11 cellular contexts compared by ENCODE assay signal in the genomic region with DNA sequence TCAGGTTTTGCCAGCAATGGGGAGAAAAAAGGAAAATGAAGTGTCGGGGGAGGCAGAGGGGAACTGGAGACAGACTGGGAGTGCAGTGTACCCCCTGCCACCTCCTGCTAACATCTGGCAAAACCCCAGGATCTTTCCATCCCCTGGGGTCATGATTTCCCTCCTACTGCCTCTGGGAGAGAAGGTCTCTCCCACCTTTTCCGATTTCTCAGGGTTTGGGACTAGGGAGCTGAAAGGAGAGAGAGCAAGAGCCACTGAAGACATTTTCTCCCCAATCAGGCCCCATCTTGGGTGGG. TPM values are rescaled to one million over a fixed set of nuclear protein-coding genes. Genes with fewer than 3 reads are reported as not detected.
DNase-seq lines count a peak whose midpoint lies in the region; ATAC-seq and TF ChIP-seq lines count a peak whose summit lies in the region.
"Had no signal": no experiment of that assay in that cellular context is flagged by ENCODE, and none has a peak within 500 bp of the region (broad histone marks: within the 10 kb centered on the region; RNA-seq: fewer than 3 reads in every experiment).

No MANE protein-coding gene starts in this region.

- TF ChIP-seq CTCF in mammary epithelial cell (conservative IDR thresholded peaks at IDR 0.05 in 1 of 2, IDR thresholded peaks at IDR 0.05 in 1 of 2; ENCODE audit: extremely low read depth in 1 of 2, insufficient read depth in 1 of 2, low read depth in 1 of 2, low read length in 2 of 2) (no peak), tibial nerve (IDR thresholded peaks at IDR 0.05) (no peak)

- no peaks in the 10 kb centered on the region for H3K9me3 Mint-ChIP-seq in activated CD4-positive, alpha-beta T cell treated with anti-CD3 and anti-CD28 coated beads, Interleukin-2, amount 10 ng/mL, durations not matched to agents 7 days and 5 days
- H3K9me3 Mint-ChIP-seq: activated naive CD4-positive, alpha-beta T cell treated with anti-CD3 and anti-CD28 coated beads, Interleukin-2, amount 10 ng/mL, durations not matched to agents 7 days and 5 days had no signal

- H3K4me2 ChIP-seq in mammary epithelial cell (ENCODE audit: insufficient read depth, low read depth, low read length) = peak overlapping the region; percentile 62

- no peak for TF ChIP-seq EP300 in tibial nerve (IDR thresholded peaks at IDR 0.05)

- no peak for ATAC-seq in GM18520 (IDR thresholded peaks at IDR 0.05; ENCODE audit: unreplicated experiment)

- peaks cover 10% of the 10 kb centered on the region for H3K36me3 Mint-ChIP-seq in activated CD4-positive, alpha-beta T cell treated with anti-CD3 and anti-CD28 coated beads, Interleukin-2, amount 10 ng/mL, durations not matched to agents 7 days and 5 days (ENCODE audit: low read depth)

- H3K4me3 Mint-ChIP-seq in activated CD4-positive, alpha-beta T cell treated with anti-CD3 and anti-CD28 coated beads, Interleukin-2, amount 10 ng/mL, durations not matched to agents 7 days and 5 days = no peak overlapping the region
- H3K4me3 Mint-ChIP-seq: activated naive CD4-positive, alpha-beta T cell treated with anti-CD3 and anti-CD28 coated beads, Interleukin-2, amount 10 ng/mL, durations not matched to agents 7 days and 5 days had no signal

- no peak for DNase-seq in activated CD4-positive, alpha-beta T cell treated with anti-CD3 and anti-CD28 coated beads, Interleukin-2, amount 10 ng/mL, durations not matched to agents 7 days and 5 days
- DNase-seq in activated CD4-positive, alpha-beta T cell treated with anti-CD3 and anti-CD28 coated beads, Interleukin-2, amount 50 U/mL, for 1 hour = no peak
- no peak for DNase-seq in mammary epithelial cell
- no peak for DNase-seq in tibial nerve (ENCODE audit: low spot score in 2 of 2)
- no peak for DNase-seq in NCI-H526 (lab: John Stamatoyannopoulos, UW)
- no peak for DNase-seq in NCI-H82 (lab: John Stamatoyannopoulos, UW)
- DNase-seq: activated naive CD4-positive, alpha-beta T cell treated with anti-CD3 and anti-CD28 coated beads, Interleukin-2, amount 10 ng/mL, durations not matched to agents 7 days and 5 days; posterior cingulate gyrus had no signal

- TF ChIP-seq POLR2A in tibial nerve (IDR thresholded peaks at IDR 0.05) = no peak

- no peaks in the 10 kb centered on the region for H3K27me3 Mint-ChIP-seq in activated CD4-positive, alpha-beta T cell treated with anti-CD3 and anti-CD28 coated beads, Interleukin-2, amount 10 ng/mL, durations not matched to agents 7 days and 5 days

- POLR2A ChIA-PET in activated CD4-positive, alpha-beta T cell treated with anti-CD3 and anti-CD28 coated beads, Interleukin-2, amount 10 ng/mL, durations not matched to agents 7 days and 5 days (lab: Charles Lee) = no interaction called here

- no peaks in the 10 kb centered on the region for H4K20me1 ChIP-seq in mammary epithelial cell (ENCODE audit: insufficient read depth, low read length)

- no TSS peak for BruUV-seq in mammary epithelial cell (replicated peaks; lab: Mats Ljungman, UMichigan)

- intact Hi-C loops in mammary epithelial cell (cut with micrococcal nuclease) = no loop called here

- H3K79me2 ChIP-seq in mammary epithelial cell (ENCODE audit: insufficient read depth, low read length) = peaks cover 55% of the 10 kb centered on the region

- H3K9ac ChIP-seq in mammary epithelial cell (ENCODE audit: insufficient read depth, low read length) (no peak overlapping the region), mucosa of rectum (ENCODE audit: low read depth in 1 of 2, low read length in 2 of 2) (no peak overlapping the region)

- H3K27ac ChIP-seq in mammary epithelial cell (ENCODE audit: insufficient read depth, low read depth, low read length) = peak overlapping the region; percentile 48
- peak overlapping the region; percentile 71 to 84 for H3K27ac ChIP-seq in mucosa of rectum (ENCODE audit: low read depth in 2 of 2, low read length in 2 of 2)
- H3K27ac ChIP-seq in tibial nerve = peak overlapping the region; percentile 85 to 97 (median 90)

- in situ Hi-C loops in mammary epithelial cell (cut with MboI; ENCODE audit: low sequenced_read_pairs in 2 of 2) = no loop called here

- H3K9me3 ChIP-seq in mammary epithelial cell (replicated peaks; ENCODE audit: insufficient read depth, low read length) (no peaks in the 10 kb centered on the region), mucosa of rectum (ENCODE audit: control insufficient read depth in 2 of 2, low read length in 2 of 2) (no peaks in the 10 kb centered on the region), tibial nerve (no peaks in the 10 kb centered on the region)

- no peaks in the 10 kb centered on the region for H3K27me3 ChIP-seq in mammary epithelial cell (ENCODE audit: insufficient read depth, low read length)
- H3K27me3 ChIP-seq in mucosa of rectum (ENCODE audit: control insufficient read depth in 2 of 2, insufficient read depth in 2 of 2, low read length in 2 of 2) = peaks cover 4 to 14% of the 10 kb centered on the region in 2 donors
- no peaks in the 10 kb centered on the region for H3K27me3 ChIP-seq in tibial nerve

- peak overlapping the region; percentile 78 for H3K27ac Mint-ChIP-seq in activated CD4-positive, alpha-beta T cell treated with anti-CD3 and anti-CD28 coated beads, Interleukin-2, amount 10 ng/mL, durations not matched to agents 7 days and 5 days

- CTCF ChIA-PET in activated CD4-positive, alpha-beta T cell treated with anti-CD3 and anti-CD28 coated beads, Interleukin-2, amount 10 ng/mL, durations not matched to agents 7 days and 5 days (lab: Charles Lee) = interaction anchor here (1.1 to 4.3 kb wide), 7 partner anchors 9 to 854 kb away, joined by 3 to 18 read pairs (median 6); partner anchors contain the start of gene SF3A3
- CTCF ChIA-PET in mammary epithelial cell (lab: Charles Lee; ENCODE audit: low non-redundant PET) = interaction anchor here (0.6 kb wide), 1 partner anchor 125 kb away, joined by 10 read pairs; no protein-coding TSS in a partner anchor

- H3K4me3 ChIP-seq in mammary epithelial cell (replicated peaks in 1 of 3; ENCODE audit: insufficient read depth in 1 of 3, low read depth in 2 of 3, low read length in 3 of 3) = no peak overlapping the region
- no peak overlapping the region for H3K4me3 ChIP-seq in mucosa of rectum (ENCODE audit: low read length in 2 of 2)
- H3K4me3 ChIP-seq in tibial nerve = peak overlapping the region in 1 of 4 donors; percentile 11

- 17% methylated on average over 2 of the region's 2 CpGs for WGBS in mammary epithelial cell (ENCODE audit: low coverage, missing lambda C conversion rate)
- WGBS in tibial nerve, 2 donors = 21 to 40% methylated on average over 2 of the region's 2 CpGs

- peaks cover 56% of the 10 kb centered on the region for H3K4me1 ChIP-seq in mammary epithelial cell (ENCODE audit: insufficient read depth, low read length)
- peaks cover 37 to 45% of the 10 kb centered on the region in 2 donors for H3K4me1 ChIP-seq in mucosa of rectum (ENCODE audit: control insufficient read depth in 2 of 2, insufficient read depth in 2 of 2, low read length in 2 of 2)
- peaks cover 0 to 96% (median 67%) of the 10 kb centered on the region in 4 donors for H3K4me1 ChIP-seq in tibial nerve

- H2AFZ ChIP-seq in mammary epithelial cell (ENCODE audit: low read depth, low read length) = peak overlapping the region; percentile 47

- dilution Hi-C loops in mammary epithelial cell (cut with HindIII; ENCODE audit: low sequenced_read_pairs) = no loop called here

- peaks cover 10% of the 10 kb centered on the region for H3K36me3 ChIP-seq in mammary epithelial cell (ENCODE audit: insufficient read depth, low read length)
- H3K36me3 ChIP-seq in mucosa of rectum (ENCODE audit: control insufficient read depth in 2 of 2, insufficient read depth in 2 of 2, low read length in 2 of 2) = peaks cover 0 to 4% of the 10 kb centered on the region in 2 donors
- H3K36me3 ChIP-seq in tibial nerve = peaks cover 0 to 21% (median 0%) of the 10 kb centered on the region in 3 donors

- H3K4me1 Mint-ChIP-seq in activated CD4-positive, alpha-beta T cell treated with anti-CD3 and anti-CD28 coated beads, Interleukin-2, amount 10 ng/mL, durations not matched to agents 7 days and 5 days = peaks cover 54% of the 10 kb centered on the region

RNA-seq across cellular contexts. Expression of gene FHL3, which starts 5.1 kb away (rescaled TPM):
- total RNA-seq in activated CD4-positive, alpha-beta T cell treated with anti-CD3 and anti-CD28 coated beads, Interleukin-2, amount 10 ng/mL, durations not matched to agents 7 days and 5 days = 1 to 10 TPM; 9.8 to 9.9 TPM
- total RNA-seq in mammary epithelial cell (10 to 100 TPM; 21.5 to 29.0 TPM), tibial nerve (10 to 100 TPM; 25.1 to 32.7 (median 26.6) TPM)
- polyA plus RNA-seq in mammary epithelial cell = 15.6 TPM
- 77.3 TPM for polyA minus RNA-seq in mammary epithelial cell

RNA-seq across cellular contexts. Expression of gene SF3A3, which starts 10.4 kb away (rescaled TPM):
- 100 to 1,000 TPM in 1 of 2 experiments, 10 to 100 TPM in 1; 80.9 to 110 TPM for total RNA-seq in activated CD4-positive, alpha-beta T cell treated with anti-CD3 and anti-CD28 coated beads, Interleukin-2, amount 10 ng/mL, durations not matched to agents 7 days and 5 days
- total RNA-seq in mammary epithelial cell = 10 to 100 TPM; 55.7 to 73.8 TPM
- 45.0 TPM for polyA plus RNA-seq in mammary epithelial cell
- polyA minus RNA-seq in mammary epithelial cell = 304 TPM
- total RNA-seq in tibial nerve = 10 to 100 TPM; 51.0 to 67.8 (median 62.8) TPM

RNA-seq across cellular contexts. Expression of gene UTP11, which starts 12.4 kb away (rescaled TPM):
- total RNA-seq in activated CD4-positive, alpha-beta T cell treated with anti-CD3 and anti-CD28 coated beads, Interleukin-2, amount 10 ng/mL, durations not matched to agents 7 days and 5 days = 10 to 100 TPM; 33.0 to 34.8 TPM
- 10 to 100 TPM; 34.0 to 42.1 TPM for total RNA-seq in mammary epithelial cell
- polyA plus RNA-seq in mammary epithelial cell = 27.0 TPM
- 11.9 TPM for polyA minus RNA-seq in mammary epithelial cell
- 10 to 100 TPM; 16.5 to 36.8 (median 25.7) TPM for total RNA-seq in tibial nerve

RNA-seq across cellular contexts. Expression of gene POU3F1, which starts 46.4 kb away (rescaled TPM):
- not detected for total RNA-seq in activated CD4-positive, alpha-beta T cell treated with anti-CD3 and anti-CD28 coated beads, Interleukin-2, amount 10 ng/mL, durations not matched to agents 7 days and 5 days
- total RNA-seq in mammary epithelial cell = under 1 TPM; 0.17 to 0.59 TPM
- 0.05 TPM for polyA plus RNA-seq in mammary epithelial cell
- polyA minus RNA-seq in mammary epithelial cell = not detected
- total RNA-seq in tibial nerve = 10 to 100 TPM; 11.6 to 53.4 (median 24.8) TPM
- total RNA-seq: RPMI7951 had no signal

RNA-seq across cellular contexts. Expression of gene INPP5B, which starts 53.3 kb away (rescaled TPM):
- 10 to 100 TPM; 31.5 to 33.8 TPM for total RNA-seq in activated CD4-positive, alpha-beta T cell treated with anti-CD3 and anti-CD28 coated beads, Interleukin-2, amount 10 ng/mL, durations not matched to agents 7 days and 5 days
- total RNA-seq in mammary epithelial cell = 10 to 100 TPM; 11.2 to 17.5 TPM
- 4.5 TPM for polyA plus RNA-seq in mammary epithelial cell
- 10.5 TPM for polyA minus RNA-seq in mammary epithelial cell
- total RNA-seq in tibial nerve = 10 to 100 TPM; 39.1 to 52.5 (median 49.0) TPM
